Comparison of ENCODE assay signal across 13 cellular contexts in genomic region chr1:41882068-41882477, GRCh38. TPM values are rescaled to one million over a fixed set of nuclear protein-coding genes. Genes with fewer than 3 reads are reported as not detected.
DNase-seq lines count a peak whose midpoint lies in the region; ATAC-seq and TF ChIP-seq lines count a peak whose summit lies in the region.
"Had no signal": no experiment of that assay in that cellular context is flagged by ENCODE, and none has a peak within 500 bp of the region (broad histone marks: within the 10 kb centered on the region; RNA-seq: fewer than 3 reads in every experiment).

No MANE protein-coding gene starts in this region.

- no peak overlapping the region for H3K27ac Mint-ChIP-seq in activated CD8-positive, alpha-beta T cell treated with anti-CD3 and anti-CD28 coated beads for 36 hours
- H3K27ac Mint-ChIP-seq: stimulated activated memory B cell treated with anti-CD40 and anti-IgM and Interleukin-4, amounts not matched to agents 10 μg/mL and 1 μg/mL and 100 μg/mL, for 72 hours had no signal

- H3K9me2 ChIP-seq in GM23248 (ENCODE audit: insufficient read depth): no peaks in the 10 kb centered on the region

- no peaks in the 10 kb centered on the region for H4K20me1 ChIP-seq in GM23248 (ENCODE audit: insufficient read depth)

- H3K4me2 ChIP-seq in GM23248 (ENCODE audit: unreplicated experiment): no peak overlapping the region

- TF ChIP-seq CTCF in left ventricle myocardium inferior (IDR thresholded peaks at IDR 0.05; ENCODE audit: borderline replicate concordance): no peak
- no peak for TF ChIP-seq CTCF in activated CD8-positive, alpha-beta T cell treated with anti-CD3 and anti-CD28 coated beads for 36 hours (IDR thresholded peaks at IDR 0.05)

- H3K36me3 ChIP-seq in left ventricle myocardium inferior (no peaks in the 10 kb centered on the region), GM23248 (ENCODE audit: low read depth) (no peaks in the 10 kb centered on the region)

- no peaks in the 10 kb centered on the region for H3K36me3 Mint-ChIP-seq in activated CD8-positive, alpha-beta T cell treated with anti-CD3 and anti-CD28 coated beads for 36 hours (ENCODE audit: low read depth)
- H3K36me3 Mint-ChIP-seq: stimulated activated memory B cell treated with anti-CD40 and anti-IgM and Interleukin-4, amounts not matched to agents 10 μg/mL and 1 μg/mL and 100 μg/mL, for 72 hours had no signal

- H3K9ac ChIP-seq in GM23248: no peak overlapping the region

- no peak overlapping the region for H2AFZ ChIP-seq in GM23248

- H3K27ac ChIP-seq in left ventricle myocardium inferior (replicated peaks) (peak overlapping the region; percentile 87), right cardiac atrium (ENCODE audit: low read length) (peak overlapping the region; percentile 82), GM23248 (no peak overlapping the region)
- H3K27ac ChIP-seq: RWPE1 had no signal

- H3K4me3 ChIP-seq in left ventricle myocardium inferior: no peak overlapping the region
- no peak overlapping the region for H3K4me3 ChIP-seq in right cardiac atrium (ENCODE audit: low read length)
- H3K4me3 ChIP-seq in GM23248: no peak overlapping the region

- 63% methylated on average over 5 of the region's 5 CpGs for WGBS in right cardiac atrium
- WGBS in GM23248 (ENCODE audit: low coverage in 1 of 2, low lambda C conversion rate in 2 of 2, missing lambda C conversion rate in 2 of 2), 2 experiments: 90 to 93% methylated on average over 5 of the region's 5 CpGs

- H3F3A ChIP-seq in GM23248 (ENCODE audit: insufficient read depth): peaks cover 6% of the 10 kb centered on the region; the same call in 1 of the 2 replicates

- CTCF ChIA-PET in activated CD8-positive, alpha-beta T cell treated with anti-CD3 and anti-CD28 coated beads for 36 hours (lab: Charles Lee): interaction anchor here (1.7 kb wide), 1 partner anchor 10 kb away, joined by 7 read pairs; no protein-coding TSS in a partner anchor

- POLR2A ChIA-PET in activated CD8-positive, alpha-beta T cell treated with anti-CD3 and anti-CD28 coated beads for 36 hours (lab: Charles Lee): interaction anchor here (1.5 kb wide), 2 partner anchors 8 to 10 kb away, joined by 3 to 5 read pairs; no protein-coding TSS in a partner anchor

- in situ Hi-C loops in GM23248 (cut with MboI): no loop called here

- H3K4me1 ChIP-seq in left ventricle myocardium inferior (peaks cover 83% of the 10 kb centered on the region), right cardiac atrium (ENCODE audit: control insufficient read depth, insufficient read depth, low read length) (peaks cover 15% of the 10 kb centered on the region), GM23248 (ENCODE audit: insufficient read depth) (peaks cover 5% of the 10 kb centered on the region)

- H3K27me3 ChIP-seq in left ventricle myocardium inferior (ENCODE audit: low read depth): no peaks in the 10 kb centered on the region
- H3K27me3 ChIP-seq in right cardiac atrium (ENCODE audit: control insufficient read depth, insufficient read depth): no peaks in the 10 kb centered on the region
- no peaks in the 10 kb centered on the region for H3K27me3 ChIP-seq in GM23248 (replicated peaks; ENCODE audit: insufficient read depth)

- peaks cover 13% of the 10 kb centered on the region for H3K4me1 Mint-ChIP-seq in activated CD8-positive, alpha-beta T cell treated with anti-CD3 and anti-CD28 coated beads for 36 hours (ENCODE audit: low read depth)

- H3K9me3 Mint-ChIP-seq in activated CD8-positive, alpha-beta T cell treated with anti-CD3 and anti-CD28 coated beads for 36 hours: no peaks in the 10 kb centered on the region
- H3K9me3 Mint-ChIP-seq: stimulated activated memory B cell treated with anti-CD40 and anti-IgM and Interleukin-4, amounts not matched to agents 10 μg/mL and 1 μg/mL and 100 μg/mL, for 72 hours had no signal

- no peaks in the 10 kb centered on the region for H3K79me2 ChIP-seq in GM23248 (ENCODE audit: insufficient read depth)

- no peaks in the 10 kb centered on the region for H3K27me3 Mint-ChIP-seq in activated CD8-positive, alpha-beta T cell treated with anti-CD3 and anti-CD28 coated beads for 36 hours

- DNase-seq in left ventricle myocardium inferior: no peak
- no peak for DNase-seq in Right ventricle myocardium inferior (ENCODE audit: missing footprints)
- DNase-seq in NCI-H69 (lab: John Stamatoyannopoulos, UW): peak; percentile 45
- DNase-seq in right cardiac atrium: no peak
- DNase-seq in activated CD8-positive, alpha-beta T cell treated with anti-CD3 and anti-CD28 coated beads for 36 hours: no peak
- DNase-seq in ecto neural progenitor cell (ENCODE audit: low spot score): no peak
- DNase-seq in GM23248: no peak
- DNase-seq: activated CD4-positive, CD25-positive, alpha-beta regulatory T cell treated with anti-CD3 and anti-CD28 coated beads, Interleukin-2, amount 50 U/mL, for 72 hours; activated gamma-delta T cell treated with Interleukin-2 at 50 U/mL for 16 hours; Kasumi-1 had no signal

- H3K4me3 Mint-ChIP-seq in activated CD8-positive, alpha-beta T cell treated with anti-CD3 and anti-CD28 coated beads for 36 hours: no peak overlapping the region
- H3K4me3 Mint-ChIP-seq: stimulated activated memory B cell treated with anti-CD40 and anti-IgM and Interleukin-4, amounts not matched to agents 10 μg/mL and 1 μg/mL and 100 μg/mL, for 72 hours had no signal

- H3K9me3 ChIP-seq in left ventricle myocardium inferior (replicated peaks): no peaks in the 10 kb centered on the region
- no peaks in the 10 kb centered on the region for H3K9me3 ChIP-seq in right cardiac atrium (ENCODE audit: control insufficient read depth, low read length)
- no peaks in the 10 kb centered on the region for H3K9me3 ChIP-seq in GM23248 (ENCODE audit: low read depth)

- intact Hi-C loops in left ventricle myocardium inferior (cut with micrococcal nuclease): no loop called here
- intact Hi-C loops in Right ventricle myocardium inferior (cut with DNase I): loop anchor here (5.0 kb wide), 1 partner anchor 35 kb away; no protein-coding TSS in a partner anchor
- intact Hi-C loops in right cardiac atrium (cut with DNase I): no loop called here
- intact Hi-C loops in activated CD8-positive, alpha-beta T cell treated with anti-CD3 and anti-CD28 coated beads for 36 hours (cut with micrococcal nuclease): no loop called here

- ATAC-seq in Right ventricle myocardium inferior (no peak), right cardiac atrium (no peak), GM21576 (IDR thresholded peaks at IDR 0.05; ENCODE audit: unreplicated experiment) (no peak)
- no peak for ATAC-seq in activated CD8-positive, alpha-beta T cell treated with anti-CD3 and anti-CD28 coated beads for 36 hours
- ATAC-seq: stimulated activated memory B cell treated with anti-CD40 and anti-IgM and Interleukin-4, amounts not matched to agents 10 μg/mL and 1 μg/mL and 100 μg/mL, for 72 hours had no signal

RNA-seq across cellular contexts. Expression of gene HIVEP3, which starts 36.6 kb away (rescaled TPM):
- total RNA-seq in left ventricle myocardium inferior: 5.7 TPM
- total RNA-seq in Right ventricle myocardium inferior: 6.5 TPM
- total RNA-seq in right cardiac atrium: 1 to 10 TPM; 6.3 to 7.9 (median 7.4) TPM
- polyA plus RNA-seq in right cardiac atrium: 6.5 TPM
- 10 to 100 TPM; 18.6 to 20.4 TPM for total RNA-seq in activated CD8-positive, alpha-beta T cell treated with anti-CD3 and anti-CD28 coated beads for 36 hours
- 1.7 and 2.0 TPM in 2 replicates for total RNA-seq in GM23248 (2014; rRNA removed; shearing (Covaris generic))
- 6.6 and 7.2 TPM in 2 replicates for polyA plus RNA-seq in GM23248 (2016; fragmentation: Nextera tagmentation; extraction: Ambion mirVana)
